20 cellular contexts compared by ENCODE assay signal in the genomic region with DNA sequence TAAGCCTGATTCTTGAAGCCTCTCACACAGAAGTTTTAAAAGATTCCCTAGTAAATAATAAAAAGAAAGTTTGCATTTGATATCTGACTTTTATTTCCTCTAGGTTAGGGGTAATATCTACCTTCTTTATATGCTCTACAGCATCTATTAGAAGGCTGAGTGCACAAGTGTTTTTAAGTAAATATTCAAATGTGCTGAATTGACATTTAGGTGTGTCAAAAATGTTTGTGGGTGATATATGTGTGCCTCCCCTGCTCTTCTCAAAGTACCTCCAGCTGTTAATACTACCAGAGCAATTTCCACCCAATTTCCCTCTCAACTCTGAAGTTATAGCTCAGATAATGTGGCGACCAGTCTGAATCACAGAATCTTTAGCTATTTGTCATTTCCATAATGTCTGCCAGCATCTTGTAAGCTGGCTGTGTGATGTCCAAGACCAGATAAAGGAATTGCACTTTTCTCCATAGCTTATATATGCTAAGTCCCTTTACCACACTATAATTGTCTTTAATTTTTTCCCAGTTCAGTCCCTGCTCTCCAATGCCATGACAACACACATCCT. TPM values are rescaled to one million over a fixed set of nuclear protein-coding genes. Genes with fewer than 3 reads are reported as not detected.
DNase-seq lines count a peak whose midpoint lies in the region; ATAC-seq, FAIRE-seq and TF ChIP-seq lines count a peak whose summit lies in the region.
"Had no signal": no experiment of that assay in that cellular context is flagged by ENCODE, and none has a peak within 500 bp of the region (broad histone marks: within the 10 kb centered on the region; RNA-seq: fewer than 3 reads in every experiment).

No MANE protein-coding gene starts in this region.

- ATAC-seq in HepG2 (no peak), right lobe of liver (no peak), IMR-90 (ENCODE audit: low read depth) (no peak), K562 (no peak)

- dilution Hi-C loops in IMR-90 (cut with HindIII; ENCODE audit: low sequenced_read_pairs, unreplicated experiment): no loop called here

- no peaks in the 10 kb centered on the region for H3K36me3 ChIP-seq in HepG2 (replicated peaks in 1 of 2; ENCODE audit: control insufficient read depth in 1 of 2, insufficient read depth in 2 of 2, low read length in 2 of 2)
- no peaks in the 10 kb centered on the region for H3K36me3 ChIP-seq in right lobe of liver
- H3K36me3 ChIP-seq in IMR-90 (ENCODE audit: control insufficient read depth, insufficient read depth, low read length): no peaks in the 10 kb centered on the region
- no peaks in the 10 kb centered on the region for H3K36me3 ChIP-seq in K562 (ENCODE audit: control insufficient read depth, insufficient read depth, low read length)
- no peaks in the 10 kb centered on the region for H3K36me3 ChIP-seq in osteoblast (ENCODE audit: insufficient read depth, low read length)
- H3K36me3 ChIP-seq: HAP-1, SJCRH30 had no signal

- H3K27ac ChIP-seq in HepG2 (ENCODE audit: extremely low read length, insufficient read depth, low read length) (no peak overlapping the region), right lobe of liver (no peak overlapping the region), IMR-90 (ENCODE audit: insufficient read depth, low read length) (no peak overlapping the region), K562 (ENCODE audit: extremely low read depth, low read depth, low read length) (no peak overlapping the region), osteoblast (ENCODE audit: low read depth, low read length) (peak overlapping the region; percentile 14)
- H3K27ac ChIP-seq: KMS-11, RWPE1, SJCRH30 had no signal

- TF ChIP-seq EP300 in HepG2 (IDR thresholded peaks at IDR 0.05; ENCODE audit: low read depth in 2 of 2, low read length in 2 of 2) (no peak), HepG2 (CRISPR knock-in tag; IDR thresholded peaks at IDR 0.05; ENCODE audit: borderline replicate concordance) (no peak), K562 (IDR thresholded peaks at IDR 0.05; ENCODE audit: low read length) (no peak)

- H2BK15ac ChIP-seq in IMR-90 (ENCODE audit: low read depth, low read length): no peak overlapping the region

- H3K79me2 ChIP-seq in HepG2 (ENCODE audit: insufficient read depth, low read length): no peaks in the 10 kb centered on the region
- no peaks in the 10 kb centered on the region for H3K79me2 ChIP-seq in K562 (ENCODE audit: control insufficient read depth, insufficient read depth, low read length)
- no peaks in the 10 kb centered on the region for H3K79me2 ChIP-seq in osteoblast (ENCODE audit: insufficient read depth, low read length)

- TF ChIP-seq POLR2A in HepG2 (IDR thresholded peaks at IDR 0.05; ENCODE audit: insufficient read depth in 1 of 2, low read depth in 2 of 2, low read length in 2 of 2) (no peak), right lobe of liver (IDR thresholded peaks at IDR 0.05) (no peak), IMR-90 (IDR thresholded peaks at IDR 0.05; ENCODE audit: low read depth, low read length) (no peak), K562 (conservative IDR thresholded peaks at IDR 0.05) (no peak)

- H2AK9ac ChIP-seq in IMR-90 (replicated peaks; ENCODE audit: low read depth, low read length, poor library complexity): no peak overlapping the region

- H4K8ac ChIP-seq in IMR-90 (ENCODE audit: low read depth in 2 of 2, low read length in 2 of 2): no peak overlapping the region

- H3K4me3 ChIP-seq in HepG2 (replicated peaks in 1 of 3; ENCODE audit: insufficient read depth in 1 of 3, low read depth in 2 of 3, low read length in 3 of 3) (no peak overlapping the region), right lobe of liver (no peak overlapping the region), IMR-90 (ENCODE audit: insufficient read depth, low read depth, low read length) (no peak overlapping the region), K562 (no peak overlapping the region), osteoblast (ENCODE audit: insufficient read depth, low read length) (no peak overlapping the region)
- H3K4me3 ChIP-seq: HAP-1, SJCRH30 had no signal

- H3K27me3 ChIP-seq in HepG2 (ENCODE audit: control insufficient read depth in 1 of 2, insufficient read depth in 2 of 2, low read length in 2 of 2) (no peaks in the 10 kb centered on the region), right lobe of liver (no peaks in the 10 kb centered on the region), IMR-90 (ENCODE audit: control insufficient read depth, insufficient read depth, low read length) (no peaks in the 10 kb centered on the region), K562 (ENCODE audit: control insufficient read depth in 2 of 2, insufficient read depth in 2 of 2, low read length in 2 of 2) (no peaks in the 10 kb centered on the region), osteoblast (ENCODE audit: insufficient read depth, low read length) (no peaks in the 10 kb centered on the region)
- H3K27me3 ChIP-seq: SJCRH30 had no signal

- WGBS in HepG2 (ENCODE audit: low lambda C conversion rate): 0% methylated on average over 1 of the region's 1 CpG
- no CpG with 5 or more reads among the region's 1 CpG for WGBS in right lobe of liver (ENCODE audit: insufficient coverage, low coverage, low lambda C conversion rate, missing lambda C conversion rate)
- 20% methylated on average over 1 of the region's 1 CpG; no CpG with 5 or more reads in 1 of the 2 experiments for WGBS in IMR-90 (ENCODE audit: extremely low coverage in 2 of 2, insufficient read length in 1 of 2), 2 experiments
- 0% methylated on average over 1 of the region's 1 CpG for WGBS in K562 (ENCODE audit: insufficient coverage, low coverage, missing lambda C conversion rate)

- H2AK5ac ChIP-seq in IMR-90 (ENCODE audit: low read depth, low read length): no peak overlapping the region

- no peak overlapping the region for H4K91ac ChIP-seq in IMR-90 (ENCODE audit: insufficient read depth, low read depth, low read length)

- intact Hi-C loops in HepG2 (cut with micrococcal nuclease; ENCODE audit: unreplicated experiment) (no loop called here), right lobe of liver (cut with DNase I) (no loop called here), IMR-90 (cut with micrococcal nuclease) (no loop called here), K562 (cut with micrococcal nuclease) (no loop called here)

- DNase-seq in HepG2 (ENCODE audit: low spot score): no peak
- no peak for DNase-seq in right lobe of liver
- peak; percentile 12 for DNase-seq in IMR-90
- DNase-seq in K562 (ENCODE audit: extremely low read depth in 1 of 4, low spot score in 3 of 4): no peak
- DNase-seq in osteoblast (ENCODE audit: insufficient read length, low spot score, missing footprints): peak; percentile 56
- no peak for DNase-seq in amygdala (lab: John Stamatoyannopoulos, UW)
- no peak for DNase-seq in GDM1 (lab: John Stamatoyannopoulos, UW)
- no peak for DNase-seq in NCI-H446 (lab: John Stamatoyannopoulos, UW)
- DNase-seq: CD4-positive, CD25-positive, alpha-beta regulatory T cell; DMS79; NCI-H1417; NCI-H1930; NCI-H524 treated with DMSO at 0.1 percent for 48 hours; NK-92 treated with Interleukin-12 subunit alpha and Interleukin-12 subunit beta, amount 100 ng/mL, for 24 hours; OCI-M1; SJCRH30 had no signal

- H3K9me1 ChIP-seq in IMR-90 (ENCODE audit: insufficient read depth, low read length): no peaks in the 10 kb centered on the region
- no peaks in the 10 kb centered on the region for H3K9me1 ChIP-seq in K562 (ENCODE audit: control insufficient read depth, insufficient read depth, low read length)

- CTCF ChIA-PET in HepG2 (lab: Yijun Ruan, JAX; ENCODE audit: low intra/inter-chr PET ratio, low total read pairs): no interaction called here
- CTCF ChIA-PET in IMR-90 (lab: Yijun Ruan, JAX): interaction anchor here (0.8 to 2.2 kb wide), 3 partner anchors 14 to 1973 kb away, joined by 4 to 7 read pairs (median 5); no protein-coding TSS in a partner anchor
- CTCF ChIA-PET in K562 (lab: Yijun Ruan, JAX; ENCODE audit: low intra/inter-chr PET ratio): no interaction called here

- no peak overlapping the region for H3K4ac ChIP-seq in IMR-90 (ENCODE audit: low read depth, low read length)

- no peak overlapping the region for H2AFZ ChIP-seq in HepG2 (ENCODE audit: low read length)
- H2AFZ ChIP-seq in IMR-90 (replicated peaks; ENCODE audit: low read length, poor library complexity): no peak overlapping the region
- H2AFZ ChIP-seq in K562 (ENCODE audit: low read depth, low read length): no peak overlapping the region
- H2AFZ ChIP-seq in osteoblast (ENCODE audit: low read length): no peak overlapping the region

- H2BK5ac ChIP-seq in IMR-90 (ENCODE audit: low read depth, low read length, poor library complexity, severe bottlenecking): no peak overlapping the region

- TF ChIP-seq RAD21 in HepG2 (CRISPR knock-in tag; IDR thresholded peaks at IDR 0.05): no peak
- TF ChIP-seq RAD21 in IMR-90 (IDR thresholded peaks at IDR 0.05; ENCODE audit: low read length): no peak
- no peak for TF ChIP-seq RAD21 in K562 (CRISPR knock-in tag; conservative IDR thresholded peaks at IDR 0.05 in 1 of 2, IDR thresholded peaks at IDR 0.05 in 1 of 2)

- H3K9ac ChIP-seq in HepG2 (ENCODE audit: insufficient read depth, low read depth, low read length) (no peak overlapping the region), IMR-90 (ENCODE audit: low read depth, low read length) (no peak overlapping the region), K562 (ENCODE audit: insufficient read depth in 1 of 2, low read depth in 2 of 2, low read length in 2 of 2) (no peak overlapping the region)
- H3K9ac ChIP-seq: KMS-11 had no signal

- H2BK120ac ChIP-seq in IMR-90 (ENCODE audit: low read depth, low read length): no peak overlapping the region

- H3K4me2 ChIP-seq in HepG2 (ENCODE audit: low read depth, low read length) (no peak overlapping the region), IMR-90 (ENCODE audit: low read depth, low read length) (no peak overlapping the region), K562 (ENCODE audit: insufficient read depth, low read length) (no peak overlapping the region), osteoblast (ENCODE audit: insufficient read depth, low read length) (peak overlapping the region; percentile 11)
- H3K4me2 ChIP-seq: KMS-11 had no signal

- POLR2A ChIA-PET in HepG2 (lab: Yijun Ruan, JAX): no interaction called here
- POLR2A ChIA-PET in IMR-90 (lab: Charles Lee; ENCODE audit: unreplicated experiment): no interaction called here
- POLR2A ChIA-PET in K562 (lab: Yijun Ruan, JAX): interaction anchor here (0.6 to 1.3 kb wide), 3 partner anchors 15 to 50 kb away, joined by 3 read pairs; no protein-coding TSS in a partner anchor

- no peak overlapping the region for H3K14ac ChIP-seq in IMR-90 (replicated peaks; ENCODE audit: low read depth, low read length)

- in situ Hi-C loops in HepG2 (cut with HindIII; ENCODE audit: extremely low pct_ligation_motif_present, low pct_unique_long_range_greater_than_20kb) (no loop called here), IMR-90 (cut with MboI; ENCODE audit: low sequenced_read_pairs) (loop anchor here (25.0 kb wide), 1 partner anchor 1963 kb away; no protein-coding TSS in a partner anchor), K562 (cut with MboI) (loop anchor here (25.0 kb wide), 1 partner anchor 662 kb away; no protein-coding TSS in a partner anchor)

- H3K23ac ChIP-seq in IMR-90 (ENCODE audit: low read depth, low read length): no peak overlapping the region

- no peaks in the 10 kb centered on the region for H3K4me1 ChIP-seq in HepG2 (ENCODE audit: insufficient read depth, low read length)
- no peaks in the 10 kb centered on the region for H3K4me1 ChIP-seq in right lobe of liver
- no peaks in the 10 kb centered on the region for H3K4me1 ChIP-seq in IMR-90 (ENCODE audit: control insufficient read depth, insufficient read depth, low read length)
- no peaks in the 10 kb centered on the region for H3K4me1 ChIP-seq in K562 (replicated peaks in 1 of 2; ENCODE audit: control insufficient read depth in 2 of 2, insufficient read depth in 2 of 2, low read length in 2 of 2)
- H3K4me1 ChIP-seq in osteoblast (ENCODE audit: insufficient read depth, low read length): peaks cover 12% of the 10 kb centered on the region
- H3K4me1 ChIP-seq: SJCRH30 had no signal

- no peaks in the 10 kb centered on the region for H4K20me1 ChIP-seq in HepG2 (ENCODE audit: insufficient read depth, low read length)
- no peaks in the 10 kb centered on the region for H4K20me1 ChIP-seq in IMR-90 (ENCODE audit: insufficient read depth, low read length)
- no peaks in the 10 kb centered on the region for H4K20me1 ChIP-seq in K562 (replicated peaks; ENCODE audit: control insufficient read depth, insufficient read depth, low read length)
- no peaks in the 10 kb centered on the region for H4K20me1 ChIP-seq in osteoblast (ENCODE audit: insufficient read depth, low read length)

- H2BK20ac ChIP-seq in IMR-90 (ENCODE audit: low read depth, low read length): no peak overlapping the region

- TF ChIP-seq CTCF in HepG2 (CRISPR knock-in tag; IDR thresholded peaks at IDR 0.05) (no peak), right lobe of liver (IDR thresholded peaks at IDR 0.05) (no peak), IMR-90 (conservative IDR thresholded peaks at IDR 0.05; ENCODE audit: low read depth, low read length) (no peak), K562 (IDR thresholded peaks at IDR 0.05 in 2 of 3, conservative IDR thresholded peaks at IDR 0.05 in 1 of 3; ENCODE audit: insufficient read depth in 2 of 3, low read depth in 1 of 3, low read length in 3 of 3) (no peak), osteoblast (IDR thresholded peaks at IDR 0.05; ENCODE audit: extremely low read depth, low read depth, low read length) (no peak)

- no peak overlapping the region for H4K5ac ChIP-seq in IMR-90 (ENCODE audit: low read depth, low read length)

- no peak overlapping the region for H3K56ac ChIP-seq in IMR-90 (ENCODE audit: extremely low read depth, insufficient read depth, low read length)

- BruUV-seq in HepG2 (replicated peaks; lab: Mats Ljungman, UMichigan) (no TSS peak), IMR-90 (replicated peaks; lab: Mats Ljungman, UMichigan) (no TSS peak), K562 (replicated peaks; lab: Mats Ljungman, UMichigan) (no TSS peak)

- FAIRE-seq in HepG2 (lab: Jason Lieb, UNC): no peak
- FAIRE-seq in K562 (lab: Jason Lieb, UNC): no peak

- H3K18ac ChIP-seq in IMR-90 (ENCODE audit: low read depth, low read length): no peak overlapping the region

- peaks cover 8% of the 10 kb centered on the region; the same call in 1 of the 2 replicates for H3K9me3 ChIP-seq in HepG2 (ENCODE audit: low read length)
- H3K9me3 ChIP-seq in right lobe of liver: no peaks in the 10 kb centered on the region
- no peaks in the 10 kb centered on the region for H3K9me3 ChIP-seq in IMR-90 (ENCODE audit: control insufficient read depth, insufficient read depth, low read length)
- H3K9me3 ChIP-seq in K562 (replicated peaks; ENCODE audit: control insufficient read depth, insufficient read depth, low read depth, low read length): no peaks in the 10 kb centered on the region
- no peaks in the 10 kb centered on the region for H3K9me3 ChIP-seq in osteoblast (ENCODE audit: low read depth, low read length)
- H3K9me3 ChIP-seq: HAP-1, SJCRH30 had no signal

- H3K79me1 ChIP-seq in IMR-90 (ENCODE audit: low read depth in 1 of 2, low read length in 2 of 2): no peaks in the 10 kb centered on the region

RNA-seq across cellular contexts. Expression of a gene that starts 24.4 kb away (rescaled TPM):
- total RNA-seq in HepG2 (2016; rRNA removed; fragmentation: Illumina TruSeq; extraction: Trizol) (not detected in 2 replicates), right lobe of liver (1 to 10 TPM in 1 of 6 experiments, not detected in 5; 1.3 TPM), IMR-90 (2012; rRNA removed) (not detected in 2 replicates), K562 (2014; rRNA removed) (not detected in 2 replicates), K562 (2014; rRNA removed; fragmentation: Illumina TruSeq; extraction: Trizol) (0.07 and 0.10 TPM in 2 replicates), K562 (2015; rRNA removed; fragmentation: Illumina TruSeq; extraction: Trizol) (0.04 TPM in 1 of 2 replicates, not detected in the other), K562 (2021) (not detected in 2 replicates), osteoblast (1.4 and 2.7 TPM in 2 replicates)
- total RNA-seq in HepG2 (2016; cell fraction: cytosol; rRNA removed; fragmentation: Illumina TruSeq; extraction: Trizol; ENCODE audit: low read depth): not detected in 2 replicates
- total RNA-seq in HepG2 (2016; cell fraction: insoluble cytoplasmic fraction; rRNA removed; fragmentation: Illumina TruSeq; extraction: Trizol): not detected in 2 replicates
- not detected in 2 replicates for total RNA-seq in HepG2 (2016; cell fraction: membrane; rRNA removed; fragmentation: Illumina TruSeq; extraction: Trizol)
- not detected in 2 replicates for total RNA-seq in HepG2 (2016; cell fraction: nucleus; rRNA removed; fragmentation: Illumina TruSeq; extraction: Trizol)
- polyA plus RNA-seq in HepG2 (2011; rRNA removed) (not detected in 2 replicates), IMR-90 (2012; rRNA removed) (not detected in 2 replicates), K562 (2011; rRNA removed) (0.11 and 0.14 TPM in 2 replicates), K562 (2014; fragmentation: Illumina TruSeq; extraction: Trizol) (0.03 TPM in 1 of 2 replicates, not detected in the other), K562 (2014; fragmentation: Nextera tagmentation; extraction: Ambion mirVana) (under 1 TPM; 0.03 to 0.07 TPM), K562 (2014; rRNA removed) (not detected in 2 replicates)
- not detected in 2 replicates for polyA plus RNA-seq in HepG2 (2011; cell fraction: cytosol; rRNA removed)
- polyA plus RNA-seq in HepG2 (2011; cell fraction: nucleus; rRNA removed): not detected in 2 replicates
- polyA plus RNA-seq in HepG2 (2012): not detected in 2 replicates
- polyA plus RNA-seq in HepG2 (2016; cell fraction: cytosol; fragmentation: Illumina TruSeq; extraction: Trizol; ENCODE audit: low read depth): not detected in 2 replicates
- polyA plus RNA-seq in HepG2 (2016; cell fraction: insoluble cytoplasmic fraction; fragmentation: Illumina TruSeq; extraction: Trizol; ENCODE audit: low read depth): not detected in 2 replicates
- polyA plus RNA-seq in HepG2 (2016; cell fraction: membrane; fragmentation: Illumina TruSeq; extraction: Trizol; ENCODE audit: low read depth): not detected in 2 replicates
- not detected in 2 replicates for polyA plus RNA-seq in HepG2 (2016; cell fraction: nucleus; fragmentation: Illumina TruSeq; extraction: Trizol; ENCODE audit: insufficient read depth, low read depth)
- polyA minus RNA-seq in HepG2 (2011; rRNA and poly(A)+ RNA removed; ENCODE audit: low replicate concordance): not detected in 2 replicates
- polyA minus RNA-seq in HepG2 (2011; cell fraction: cytosol; rRNA and poly(A)+ RNA removed): not detected in 2 replicates
- not detected in 2 replicates for polyA minus RNA-seq in HepG2 (2011; cell fraction: nucleus; rRNA and poly(A)+ RNA removed)
- polyA plus RNA-seq in IMR-90 (2012; cell fraction: cytosol; rRNA removed): not detected in 2 replicates
- polyA plus RNA-seq in IMR-90 (2012; cell fraction: nucleus; rRNA removed; ENCODE audit: low replicate concordance): 0.13 TPM in 1 of 2 replicates, not detected in the other
- total RNA-seq in K562 (2011; cell fraction: chromatin; rRNA removed; ENCODE audit: low replicate concordance): 0.14 TPM in 1 of 2 replicates, not detected in the other
- total RNA-seq in K562 (2011; cell fraction: nucleolus; rRNA removed): not detected in 2 replicates
- total RNA-seq in K562 (2011; cell fraction: nucleoplasm; rRNA removed): not detected in 2 replicates
- polyA plus RNA-seq in K562 (2011; cell fraction: cytosol; rRNA removed): not detected in 2 replicates
- 0.08 and 0.11 TPM in 2 replicates for polyA plus RNA-seq in K562 (2011; cell fraction: nucleus; rRNA removed)
- polyA plus RNA-seq in K562 (2012): 0.07 and 0.14 TPM in 2 replicates
- not detected in 2 replicates for polyA minus RNA-seq in K562 (2011; rRNA and poly(A)+ RNA removed)
- polyA minus RNA-seq in K562 (2011; cell fraction: cytosol; rRNA and poly(A)+ RNA removed): not detected in 2 replicates
- not detected in 2 replicates for polyA minus RNA-seq in K562 (2011; cell fraction: nucleus; rRNA and poly(A)+ RNA removed)
- total RNA-seq: A172, SJCRH30 had no signal
- polyA plus RNA-seq: CD4-positive, CD25-positive, alpha-beta regulatory T cell had no signal

Comparison
In these comparisons a context has a peak if more than half of its experiments do, and no peak if none do; other contexts are left out.
1. DNase-seq: peak in IMR-90 (single experiment) and osteoblast (single experiment); none in HepG2 (single experiment), right lobe of liver (0 of 3), K562 (0 of 4), amygdala (0 of 56), GDM1 (single experiment) and NCI-H446 (0 of 2).